1 cellular context compared by ENCODE assay signal in the genomic region with DNA sequence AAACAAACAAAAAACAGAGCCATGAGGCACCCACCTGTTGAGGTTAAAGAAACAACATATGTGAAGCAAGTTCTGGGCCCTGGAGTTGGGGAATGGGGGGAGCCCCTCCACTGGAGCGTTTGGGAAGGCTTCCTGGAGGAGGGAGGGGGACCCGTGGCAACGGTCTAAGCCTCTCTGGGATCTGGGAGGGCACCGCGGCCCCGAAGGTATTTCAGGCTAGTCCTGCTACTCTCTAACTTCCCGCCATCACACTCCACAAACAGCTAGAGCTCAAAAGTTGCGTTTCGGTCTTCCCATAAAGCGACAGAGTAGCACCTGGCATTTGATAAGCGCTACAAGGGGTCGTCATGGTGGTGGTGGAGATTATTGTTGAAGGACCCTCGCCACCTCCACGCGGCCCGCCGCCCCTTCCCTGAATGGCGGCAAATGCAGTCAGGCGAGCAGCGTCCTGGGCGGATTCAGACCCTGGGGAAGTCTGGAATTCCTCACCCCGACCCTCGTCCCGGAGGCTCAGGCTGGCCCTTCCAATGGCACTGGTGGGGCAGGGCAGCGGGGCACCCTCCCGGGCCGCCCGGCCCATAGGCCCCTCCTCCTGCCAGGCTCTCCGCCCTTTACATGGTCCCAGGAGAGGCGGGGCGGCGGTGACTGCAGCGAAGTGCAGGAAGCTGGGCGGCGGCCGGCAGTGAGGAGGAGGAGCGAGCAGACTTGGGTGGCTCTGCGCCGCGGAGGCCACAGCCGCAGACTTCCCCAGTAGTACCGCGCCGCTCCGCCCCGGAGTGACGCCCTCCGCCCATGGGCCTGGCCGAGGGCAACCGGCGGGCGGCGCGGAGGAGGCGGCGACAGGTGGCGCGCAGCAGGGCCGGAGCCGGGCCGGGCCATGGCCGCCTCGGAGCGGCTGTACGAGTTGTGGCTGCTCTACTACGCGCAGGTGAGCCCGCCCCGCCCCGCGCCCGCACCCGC.
TF ChIP-seq lines count a peak whose summit lies in the region.

A gene with protein sequence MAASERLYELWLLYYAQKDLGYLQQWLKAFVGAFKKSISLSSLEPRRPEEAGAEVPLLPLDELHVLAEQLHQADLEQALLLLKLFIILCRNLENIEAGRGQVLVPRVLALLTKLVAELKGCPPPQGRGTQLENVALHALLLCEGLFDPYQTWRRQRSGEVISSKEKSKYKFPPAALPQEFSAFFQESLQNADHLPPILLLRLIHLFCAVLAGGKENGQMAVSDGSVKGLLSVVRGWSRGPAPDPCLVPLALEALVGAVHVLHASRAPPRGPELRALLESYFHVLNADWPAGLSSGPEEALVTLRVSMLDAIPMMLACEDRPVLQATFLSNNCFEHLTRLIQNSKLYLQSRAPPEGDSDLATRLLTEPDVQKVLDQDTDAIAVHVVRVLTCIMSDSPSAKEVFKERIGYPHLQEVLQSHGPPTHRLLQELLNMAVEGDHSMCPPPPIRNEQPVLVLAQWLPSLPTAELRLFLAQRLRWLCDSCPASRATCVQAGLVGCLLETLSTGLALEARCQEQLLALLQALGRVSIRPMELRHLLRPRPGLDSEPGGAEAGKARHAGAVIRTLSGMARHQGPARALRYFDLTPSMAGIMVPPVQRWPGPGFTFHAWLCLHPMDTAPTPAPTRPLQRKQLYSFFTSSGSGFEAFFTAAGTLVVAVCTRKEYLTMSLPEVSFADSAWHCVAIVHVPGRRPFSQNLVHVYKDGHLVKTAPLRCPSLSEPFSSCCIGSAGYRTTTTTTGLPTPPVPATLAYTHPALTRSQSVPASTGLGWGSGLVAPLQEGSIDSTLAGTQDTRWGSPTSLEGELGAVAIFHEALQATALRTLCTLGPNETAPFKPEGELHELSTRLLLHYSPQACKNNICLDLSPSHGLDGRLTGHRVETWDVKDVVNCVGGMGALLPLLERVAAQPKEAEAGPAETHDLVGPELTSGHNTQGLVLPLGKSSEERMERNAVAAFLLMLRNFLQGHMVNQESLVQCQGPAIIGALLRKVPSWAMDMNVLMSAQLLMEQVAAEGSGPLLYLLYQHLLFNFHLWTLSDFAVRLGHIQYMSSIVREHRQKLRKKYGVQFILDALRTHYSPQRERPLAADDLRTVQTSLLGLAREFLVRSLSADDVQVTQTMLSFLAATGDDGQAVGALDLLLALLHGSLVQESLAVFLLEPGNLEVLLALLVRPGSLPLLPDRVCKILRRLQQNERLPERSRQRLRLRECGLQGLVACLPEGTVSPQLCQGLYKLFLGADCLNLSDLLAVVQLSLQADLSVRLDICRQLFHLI (N-terminal part only) (plus strand): TSS at position 682 of the 960 bp plus-strand sequence. CDS start 196 bp downstream, at position 878.

TF ChIP-seq in HepG2, 621 proteins besides CTCF, POLR2A, EP300 and RAD21 (continued from another document and continues in another):
- TF ChIP-seq, protein P1, sequence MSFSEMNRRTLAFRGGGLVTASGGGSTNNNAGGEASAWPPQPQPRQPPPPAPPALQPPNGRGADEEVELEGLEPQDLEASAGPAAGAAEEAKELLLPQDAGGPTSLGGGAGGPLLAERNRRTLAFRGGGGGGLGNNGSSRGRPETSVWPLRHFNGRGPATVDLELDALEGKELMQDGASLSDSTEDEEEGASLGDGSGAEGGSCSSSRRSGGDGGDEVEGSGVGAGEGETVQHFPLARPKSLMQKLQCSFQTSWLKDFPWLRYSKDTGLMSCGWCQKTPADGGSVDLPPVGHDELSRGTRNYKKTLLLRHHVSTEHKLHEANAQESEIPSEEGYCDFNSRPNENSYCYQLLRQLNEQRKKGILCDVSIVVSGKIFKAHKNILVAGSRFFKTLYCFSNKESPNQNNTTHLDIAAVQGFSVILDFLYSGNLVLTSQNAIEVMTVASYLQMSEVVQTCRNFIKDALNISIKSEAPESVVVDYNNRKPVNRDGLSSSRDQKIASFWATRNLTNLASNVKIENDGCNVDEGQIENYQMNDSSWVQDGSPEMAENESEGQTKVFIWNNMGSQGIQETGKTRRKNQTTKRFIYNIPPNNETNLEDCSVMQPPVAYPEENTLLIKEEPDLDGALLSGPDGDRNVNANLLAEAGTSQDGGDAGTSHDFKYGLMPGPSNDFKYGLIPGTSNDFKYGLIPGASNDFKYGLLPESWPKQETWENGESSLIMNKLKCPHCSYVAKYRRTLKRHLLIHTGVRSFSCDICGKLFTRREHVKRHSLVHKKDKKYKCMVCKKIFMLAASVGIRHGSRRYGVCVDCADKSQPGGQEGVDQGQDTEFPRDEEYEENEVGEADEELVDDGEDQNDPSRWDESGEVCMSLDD (CRISPR knock-in tag; IDR thresholded peaks at IDR 0.05; ENCODE audit: borderline replicate concordance), result no peak
- TF ChIP-seq, protein P2, sequence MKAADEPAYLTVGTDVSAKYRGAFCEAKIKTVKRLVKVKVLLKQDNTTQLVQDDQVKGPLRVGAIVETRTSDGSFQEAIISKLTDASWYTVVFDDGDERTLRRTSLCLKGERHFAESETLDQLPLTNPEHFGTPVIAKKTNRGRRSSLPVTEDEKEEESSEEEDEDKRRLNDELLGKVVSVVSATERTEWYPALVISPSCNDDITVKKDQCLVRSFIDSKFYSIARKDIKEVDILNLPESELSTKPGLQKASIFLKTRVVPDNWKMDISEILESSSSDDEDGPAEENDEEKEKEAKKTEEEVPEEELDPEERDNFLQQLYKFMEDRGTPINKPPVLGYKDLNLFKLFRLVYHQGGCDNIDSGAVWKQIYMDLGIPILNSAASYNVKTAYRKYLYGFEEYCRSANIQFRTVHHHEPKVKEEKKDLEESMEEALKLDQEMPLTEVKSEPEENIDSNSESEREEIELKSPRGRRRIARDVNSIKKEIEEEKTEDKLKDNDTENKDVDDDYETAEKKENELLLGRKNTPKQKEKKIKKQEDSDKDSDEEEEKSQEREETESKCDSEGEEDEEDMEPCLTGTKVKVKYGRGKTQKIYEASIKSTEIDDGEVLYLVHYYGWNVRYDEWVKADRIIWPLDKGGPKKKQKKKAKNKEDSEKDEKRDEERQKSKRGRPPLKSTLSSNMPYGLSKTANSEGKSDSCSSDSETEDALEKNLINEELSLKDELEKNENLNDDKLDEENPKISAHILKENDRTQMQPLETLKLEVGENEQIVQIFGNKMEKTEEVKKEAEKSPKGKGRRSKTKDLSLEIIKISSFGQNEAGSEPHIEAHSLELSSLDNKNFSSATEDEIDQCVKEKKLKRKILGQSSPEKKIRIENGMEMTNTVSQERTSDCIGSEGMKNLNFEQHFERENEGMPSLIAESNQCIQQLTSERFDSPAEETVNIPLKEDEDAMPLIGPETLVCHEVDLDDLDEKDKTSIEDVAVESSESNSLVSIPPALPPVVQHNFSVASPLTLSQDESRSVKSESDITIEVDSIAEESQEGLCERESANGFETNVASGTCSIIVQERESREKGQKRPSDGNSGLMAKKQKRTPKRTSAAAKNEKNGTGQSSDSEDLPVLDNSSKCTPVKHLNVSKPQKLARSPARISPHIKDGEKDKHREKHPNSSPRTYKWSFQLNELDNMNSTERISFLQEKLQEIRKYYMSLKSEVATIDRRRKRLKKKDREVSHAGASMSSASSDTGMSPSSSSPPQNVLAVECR (CRISPR knock-in tag; IDR thresholded peaks at IDR 0.05; ENCODE audit: borderline replicate concordance), result peak; percentile 82; the same call in 1 of the 2 replicates
- no peak for TF ChIP-seq SSRP1 (CRISPR knock-in tag; IDR thresholded peaks at IDR 0.05)
- no peak for TF ChIP-seq ZNF235 (CRISPR knock-in tag; IDR thresholded peaks at IDR 0.05; ENCODE audit: borderline replicate concordance)
- TF ChIP-seq RFX1 (IDR thresholded peaks at IDR 0.05), result no peak
- no peak for TF ChIP-seq ZNF615 (CRISPR knock-in tag; IDR thresholded peaks at IDR 0.05; ENCODE audit: borderline replicate concordance)
- TF ChIP-seq, protein P3, sequence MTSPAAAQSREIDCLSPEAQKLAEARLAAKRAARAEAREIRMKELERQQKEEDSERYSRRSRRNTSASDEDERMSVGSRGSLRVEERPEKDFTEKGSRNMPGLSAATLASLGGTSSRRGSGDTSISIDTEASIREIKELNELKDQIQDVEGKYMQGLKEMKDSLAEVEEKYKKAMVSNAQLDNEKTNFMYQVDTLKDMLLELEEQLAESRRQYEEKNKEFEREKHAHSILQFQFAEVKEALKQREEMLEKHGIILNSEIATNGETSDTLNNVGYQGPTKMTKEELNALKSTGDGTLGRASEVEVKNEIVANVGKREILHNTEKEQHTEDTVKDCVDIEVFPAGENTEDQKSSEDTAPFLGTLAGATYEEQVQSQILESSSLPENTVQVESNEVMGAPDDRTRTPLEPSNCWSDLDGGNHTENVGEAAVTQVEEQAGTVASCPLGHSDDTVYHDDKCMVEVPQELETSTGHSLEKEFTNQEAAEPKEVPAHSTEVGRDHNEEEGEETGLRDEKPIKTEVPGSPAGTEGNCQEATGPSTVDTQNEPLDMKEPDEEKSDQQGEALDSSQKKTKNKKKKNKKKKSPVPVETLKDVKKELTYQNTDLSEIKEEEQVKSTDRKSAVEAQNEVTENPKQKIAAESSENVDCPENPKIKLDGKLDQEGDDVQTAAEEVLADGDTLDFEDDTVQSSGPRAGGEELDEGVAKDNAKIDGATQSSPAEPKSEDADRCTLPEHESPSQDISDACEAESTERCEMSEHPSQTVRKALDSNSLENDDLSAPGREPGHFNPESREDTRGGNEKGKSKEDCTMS (CRISPR knock-in tag; conservative IDR thresholded peaks at IDR 0.05), result no peak
- TF ChIP-seq ZC3H4 (CRISPR knock-in tag; IDR thresholded peaks at IDR 0.05; ENCODE audit: borderline replicate concordance), result no peak
- TF ChIP-seq ASH2L (IDR thresholded peaks at IDR 0.05; ENCODE audit: insufficient read length, low read depth, low read length), result no peak
- TF ChIP-seq, protein P4, sequence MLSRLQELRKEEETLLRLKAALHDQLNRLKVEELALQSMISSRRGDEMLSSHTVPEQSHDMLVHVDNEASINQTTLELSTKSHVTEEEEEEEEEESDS (CRISPR knock-in tag; IDR thresholded peaks at IDR 0.05; ENCODE audit: borderline replicate concordance), result 0 out of 2 replicates have a peak, but pooled peaks have one; percentile 36
- no peak; the same call in 1 of the 2 replicates for TF ChIP-seq FOSL2 (CRISPR knock-in tag; IDR thresholded peaks at IDR 0.05)
- no peak for TF ChIP-seq RFXAP (CRISPR knock-in tag; IDR thresholded peaks at IDR 0.05; ENCODE audit: borderline replicate concordance)
- TF ChIP-seq FOXC1 (CRISPR knock-in tag; IDR thresholded peaks at IDR 0.05; ENCODE audit: borderline replicate concordance), result 0 out of 2 replicates have a peak, but pooled peaks have one; percentile 11
- TF ChIP-seq MAFK (conservative IDR thresholded peaks at IDR 0.05 in 1 of 2, IDR thresholded peaks at IDR 0.05 in 1 of 2; ENCODE audit: low read length in 2 of 2), result no peak
- no peak for TF ChIP-seq HNRNPUL1 (IDR thresholded peaks at IDR 0.05; ENCODE audit: low read depth, low read length)
- TF ChIP-seq SMARCE1 (IDR thresholded peaks at IDR 0.05; ENCODE audit: borderline replicate concordance), result no peak
- no peak for TF ChIP-seq NCOA5 (CRISPR knock-in tag; IDR thresholded peaks at IDR 0.05)
- TF ChIP-seq NFRKB (IDR thresholded peaks at IDR 0.05), result no peak
- TF ChIP-seq HNF4A (CRISPR knock-in tag; IDR thresholded peaks at IDR 0.05), result no peak
- no peak for TF ChIP-seq MBNL3 (CRISPR knock-in tag; conservative IDR thresholded peaks at IDR 0.05)
- TF ChIP-seq RFXANK (CRISPR knock-in tag; IDR thresholded peaks at IDR 0.05), result no peak
- no peak for TF ChIP-seq ATM (IDR thresholded peaks at IDR 0.05; ENCODE audit: borderline replicate concordance)
- no peak for TF ChIP-seq ZNF34 (CRISPR knock-in tag; IDR thresholded peaks at IDR 0.05; ENCODE audit: borderline replicate concordance)
- TF ChIP-seq RAD51 (IDR thresholded peaks at IDR 0.05; ENCODE audit: borderline replicate concordance), result no peak
- TF ChIP-seq, protein P5, sequence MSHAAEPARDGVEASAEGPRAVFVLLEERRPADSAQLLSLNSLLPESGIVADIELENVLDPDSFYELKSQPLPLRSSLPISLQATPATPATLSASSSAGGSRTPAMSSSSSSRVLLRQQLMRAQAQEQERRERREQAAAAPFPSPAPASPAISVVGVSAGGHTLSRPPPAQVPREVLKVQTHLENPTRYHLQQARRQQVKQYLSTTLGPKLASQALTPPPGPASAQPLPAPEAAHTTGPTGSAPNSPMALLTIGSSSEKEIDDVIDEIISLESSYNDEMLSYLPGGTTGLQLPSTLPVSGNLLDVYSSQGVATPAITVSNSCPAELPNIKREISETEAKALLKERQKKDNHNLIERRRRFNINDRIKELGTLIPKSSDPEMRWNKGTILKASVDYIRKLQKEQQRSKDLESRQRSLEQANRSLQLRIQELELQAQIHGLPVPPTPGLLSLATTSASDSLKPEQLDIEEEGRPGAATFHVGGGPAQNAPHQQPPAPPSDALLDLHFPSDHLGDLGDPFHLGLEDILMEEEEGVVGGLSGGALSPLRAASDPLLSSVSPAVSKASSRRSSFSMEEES (CRISPR knock-in tag; IDR thresholded peaks at IDR 0.05), result 0 out of 2 replicates have a peak, but pooled peaks have one; percentile 26
- TF ChIP-seq, protein P6, sequence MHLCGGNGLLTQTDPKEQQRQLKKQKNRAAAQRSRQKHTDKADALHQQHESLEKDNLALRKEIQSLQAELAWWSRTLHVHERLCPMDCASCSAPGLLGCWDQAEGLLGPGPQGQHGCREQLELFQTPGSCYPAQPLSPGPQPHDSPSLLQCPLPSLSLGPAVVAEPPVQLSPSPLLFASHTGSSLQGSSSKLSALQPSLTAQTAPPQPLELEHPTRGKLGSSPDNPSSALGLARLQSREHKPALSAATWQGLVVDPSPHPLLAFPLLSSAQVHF (CRISPR knock-in tag; IDR thresholded peaks at IDR 0.05), result no peak
- no peak for TF ChIP-seq TOPORS (CRISPR knock-in tag; IDR thresholded peaks at IDR 0.05)
- no peak for TF ChIP-seq ZNF772 (CRISPR knock-in tag; IDR thresholded peaks at IDR 0.05)
- TF ChIP-seq, protein P7, sequence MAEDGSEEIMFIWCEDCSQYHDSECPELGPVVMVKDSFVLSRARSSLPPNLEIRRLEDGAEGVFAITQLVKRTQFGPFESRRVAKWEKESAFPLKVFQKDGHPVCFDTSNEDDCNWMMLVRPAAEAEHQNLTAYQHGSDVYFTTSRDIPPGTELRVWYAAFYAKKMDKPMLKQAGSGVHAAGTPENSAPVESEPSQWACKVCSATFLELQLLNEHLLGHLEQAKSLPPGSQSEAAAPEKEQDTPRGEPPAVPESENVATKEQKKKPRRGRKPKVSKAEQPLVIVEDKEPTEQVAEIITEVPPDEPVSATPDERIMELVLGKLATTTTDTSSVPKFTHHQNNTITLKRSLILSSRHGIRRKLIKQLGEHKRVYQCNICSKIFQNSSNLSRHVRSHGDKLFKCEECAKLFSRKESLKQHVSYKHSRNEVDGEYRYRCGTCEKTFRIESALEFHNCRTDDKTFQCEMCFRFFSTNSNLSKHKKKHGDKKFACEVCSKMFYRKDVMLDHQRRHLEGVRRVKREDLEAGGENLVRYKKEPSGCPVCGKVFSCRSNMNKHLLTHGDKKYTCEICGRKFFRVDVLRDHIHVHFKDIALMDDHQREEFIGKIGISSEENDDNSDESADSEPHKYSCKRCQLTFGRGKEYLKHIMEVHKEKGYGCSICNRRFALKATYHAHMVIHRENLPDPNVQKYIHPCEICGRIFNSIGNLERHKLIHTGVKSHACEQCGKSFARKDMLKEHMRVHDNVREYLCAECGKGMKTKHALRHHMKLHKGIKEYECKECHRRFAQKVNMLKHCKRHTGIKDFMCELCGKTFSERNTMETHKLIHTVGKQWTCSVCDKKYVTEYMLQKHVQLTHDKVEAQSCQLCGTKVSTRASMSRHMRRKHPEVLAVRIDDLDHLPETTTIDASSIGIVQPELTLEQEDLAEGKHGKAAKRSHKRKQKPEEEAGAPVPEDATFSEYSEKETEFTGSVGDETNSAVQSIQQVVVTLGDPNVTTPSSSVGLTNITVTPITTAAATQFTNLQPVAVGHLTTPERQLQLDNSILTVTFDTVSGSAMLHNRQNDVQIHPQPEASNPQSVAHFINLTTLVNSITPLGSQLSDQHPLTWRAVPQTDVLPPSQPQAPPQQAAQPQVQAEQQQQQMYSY (CRISPR knock-in tag; IDR thresholded peaks at IDR 0.05), result no peak
- TF ChIP-seq TSC22D2 (CRISPR knock-in tag; IDR thresholded peaks at IDR 0.05; ENCODE audit: borderline replicate concordance), result no peak
